In the genomic region with DNA sequence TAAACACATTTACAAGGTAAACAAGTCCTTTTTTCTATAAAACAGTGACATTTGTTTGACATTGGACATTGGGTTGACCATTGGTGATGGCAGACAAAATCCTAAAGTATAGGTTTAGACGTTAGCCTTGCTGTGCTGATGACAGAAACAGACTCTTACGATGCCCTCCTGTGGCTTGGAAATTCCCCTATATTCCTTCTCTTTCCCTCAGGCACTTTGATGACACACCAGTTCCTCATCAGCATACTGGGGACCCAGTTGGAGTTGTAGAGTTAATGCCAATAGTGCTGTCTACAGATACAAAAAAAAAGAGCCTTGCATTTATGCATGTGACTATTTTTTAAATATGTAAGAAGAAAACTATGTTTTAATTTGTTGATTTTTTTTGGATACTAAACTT, we compare ENCODE assay signal across 10 cellular contexts.
"Had no signal": no experiment of that assay in that cellular context is flagged by ENCODE, and none has a peak within 500 bp of the region (broad histone marks: within the 10 kb centered on the region; RNA-seq: fewer than 3 reads in every experiment).

No MANE protein-coding gene starts in this region.

- DNase-seq: activated CD4-positive, alpha-beta T cell treated with anti-CD3 and anti-CD28 coated beads, Interleukin-2, amount 50 U/mL, for 4 hours; activated T-cell treated with anti-CD3 and anti-CD28 coated beads, Interleukin-2, amount 50 U/mL, for 1 hour; amniotic stem cell; cerebellar nuclear complex; left ventricle myocardium superior; stimulated activated CD4-positive, alpha-beta T cell treated with anti-CD3 and anti-CD28 coated beads, Interleukin-2, amount 100 ng/mL, for 48 hours; stimulated activated naive CD4-positive, alpha-beta T cell treated with Interleukin-2 at 50 U/mL for 16 hours; T-helper 2 cell had no signal

- ATAC-seq: activated CD4-positive, CD25-positive, alpha-beta regulatory T cell treated with anti-CD3 and anti-CD28 coated beads, Interleukin-2, amount 50 U/mL, for 24 hours; esophagus mucosa; left ventricle myocardium superior had no signal
